Comparison of ENCODE assay signal across 22 cellular contexts in the genomic region with DNA sequence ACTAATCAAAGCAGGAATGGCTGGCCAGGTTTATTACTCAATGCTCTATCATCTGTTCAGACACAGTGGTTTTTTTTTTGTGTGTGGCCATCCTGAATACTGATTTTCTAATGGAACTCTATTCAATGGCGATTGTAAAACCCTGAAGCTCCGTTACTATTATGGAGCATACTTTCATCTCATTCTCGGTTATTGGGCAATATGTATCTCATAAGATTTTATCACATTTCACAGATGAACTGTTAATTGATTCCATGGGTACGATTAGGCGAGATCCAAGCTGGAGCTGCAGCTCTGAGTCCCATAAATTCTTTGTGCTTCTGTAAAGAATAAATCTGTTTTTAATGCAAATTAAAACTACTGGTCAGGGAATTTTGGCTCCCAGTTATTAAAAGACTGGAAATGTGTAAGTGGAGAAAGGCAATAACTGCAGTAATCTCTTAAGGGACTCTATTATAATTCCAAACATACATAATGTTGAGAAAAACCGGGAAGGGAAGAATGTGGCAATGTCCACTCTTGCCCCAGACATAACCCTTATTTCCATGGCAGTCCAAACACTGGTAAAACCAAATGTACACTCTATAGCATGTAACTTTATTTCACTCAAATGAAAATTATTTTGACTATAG.
DNase-seq lines count a peak whose midpoint lies in the region; ATAC-seq, FAIRE-seq and TF ChIP-seq lines count a peak whose summit lies in the region.
"Had no signal": no experiment of that assay in that cellular context is flagged by ENCODE, and none has a peak within 500 bp of the region (broad histone marks: within the 10 kb centered on the region; RNA-seq: fewer than 3 reads in every experiment).

No MANE protein-coding gene starts in this region.

- DNase-seq in A549 (ENCODE audit: low read depth in 1 of 2, low spot score in 1 of 2) (no peak), fibroblast of peridontal ligament (ENCODE audit: extremely low read depth) (peak; percentile 61), thyroid gland (no peak), upper lobe of left lung (no peak), mesenchymal stem cell (no peak)
- no peak for DNase-seq in activated CD4-positive, alpha-beta memory T cell treated with anti-CD3 and anti-CD28 coated beads for 36 hours
- DNase-seq: ACHN; BE2C; C1 segment of cervical spinal cord; CD4-positive, alpha-beta memory T cell; CD4-positive, CD25-positive, alpha-beta regulatory T cell; CD8-positive, alpha-beta memory T cell; COR-L47; DMS79 treated with DMSO at 0.1 percent for 48 hours; GF-D8 had no signal

- no peak overlapping the region for H3K18ac ChIP-seq in mesenchymal stem cell (ENCODE audit: low read depth in 1 of 2, low read length in 2 of 2)

- no peak overlapping the region for H3K27ac Mint-ChIP-seq in activated CD4-positive, alpha-beta memory T cell treated with anti-CD3 and anti-CD28 coated beads for 36 hours
- H3K27ac Mint-ChIP-seq: CD14-positive monocyte; CD4-positive, CD25-positive, alpha-beta regulatory T cell had no signal

- H3K36me3 ChIP-seq in KMS-11 (ENCODE audit: insufficient read depth) (no peaks in the 10 kb centered on the region), thyroid gland (no peaks in the 10 kb centered on the region), upper lobe of left lung (peaks cover 0 to 5% (median 4%) of the 10 kb centered on the region in 4 donors), mesenchymal stem cell (ENCODE audit: control insufficient read depth in 1 of 2, insufficient read depth in 2 of 2, low read depth in 1 of 2, low read length in 2 of 2) (peaks cover 0 to 12% of the 10 kb centered on the region in 2 experiments)
- H3K36me3 ChIP-seq: BE2C, BLaER1 had no signal

- FAIRE-seq in A549 (lab: Jason Lieb, UNC), result peak; percentile 67
- FAIRE-seq: G401.6, GM12891, GM19239 had no signal

- WGBS in A549 (ENCODE audit: missing lambda C conversion rate), result 88% methylated on average over 6 of the region's 6 CpGs
- WGBS in thyroid gland, 2 donors, result 91 to 94% methylated on average over 6 of the region's 6 CpGs
- WGBS in upper lobe of left lung, 2 donors, result 87 to 93% methylated on average over 6 of the region's 6 CpGs
- WGBS in mesenchymal stem cell, result 100% methylated on average over 6 of the region's 6 CpGs

- CTCF ChIA-PET in A549 (lab: Yijun Ruan, JAX), result interaction anchor here (0.6 to 1.9 kb wide), 7 partner anchors 12 to 1583 kb away, joined by 3 to 7 read pairs (median 4); no protein-coding TSS in a partner anchor
- CTCF ChIA-PET in activated CD4-positive, alpha-beta memory T cell treated with anti-CD3 and anti-CD28 coated beads for 36 hours (lab: Charles Lee), result no interaction called here

- TF ChIP-seq EP300 in A549 (IDR thresholded peaks at IDR 0.05), result no peak
- no peak for TF ChIP-seq EP300 in upper lobe of left lung (IDR thresholded peaks at IDR 0.05)

- no peak overlapping the region for H4K91ac ChIP-seq in mesenchymal stem cell (ENCODE audit: low read length)

- H3K27ac ChIP-seq in A549 (no peak overlapping the region), KMS-11 (no peak overlapping the region), thyroid gland (peak overlapping the region in 2 of 3 donors; percentile 75 to 92), upper lobe of left lung (no peak overlapping the region), mesenchymal stem cell (ENCODE audit: low read length, poor library complexity, severe bottlenecking) (no peak overlapping the region)
- H3K27ac ChIP-seq: 22Rv1, BLaER1 had no signal

- H3K9me3 ChIP-seq in A549 (0 out of 3 replicates have a peak, but pooled peaks cover 7% of the 10 kb centered on the region), thyroid gland (no peaks in the 10 kb centered on the region), upper lobe of left lung (no peaks in the 10 kb centered on the region), mesenchymal stem cell (ENCODE audit: control insufficient read depth, low read length) (peaks cover 12% of the 10 kb centered on the region)
- H3K9me3 ChIP-seq: BE2C had no signal

- H2AFZ ChIP-seq in KMS-11 (ENCODE audit: low read depth), result no peak overlapping the region
- no peak overlapping the region for H2AFZ ChIP-seq in mesenchymal stem cell (ENCODE audit: low read depth, low read length)

- no peak overlapping the region for H3K4me2 ChIP-seq in A549
- peak overlapping the region; percentile 58; the same call in 1 of the 2 replicates for H3K4me2 ChIP-seq in KMS-11
- no peak overlapping the region for H3K4me2 ChIP-seq in mesenchymal stem cell (ENCODE audit: low read length, poor library complexity, severe bottlenecking)
- H3K4me2 ChIP-seq: BLaER1 had no signal

- H2BK5ac ChIP-seq in mesenchymal stem cell (ENCODE audit: low read depth, low read length, poor library complexity, severe bottlenecking), result no peak overlapping the region

- H2BK12ac ChIP-seq in mesenchymal stem cell (ENCODE audit: low read length in 2 of 2), result no peak overlapping the region

- H3K79me2 ChIP-seq in KMS-11 (ENCODE audit: insufficient read depth, low read depth), result no peaks in the 10 kb centered on the region

- no peak overlapping the region for H2BK15ac ChIP-seq in mesenchymal stem cell (ENCODE audit: low read depth, poor library complexity, severe bottlenecking)

- no peak overlapping the region for H3K4me3 Mint-ChIP-seq in activated CD4-positive, alpha-beta memory T cell treated with anti-CD3 and anti-CD28 coated beads for 36 hours
- H3K4me3 Mint-ChIP-seq: CD14-positive monocyte; CD4-positive, alpha-beta memory T cell; CD4-positive, CD25-positive, alpha-beta regulatory T cell; CD8-positive, alpha-beta memory T cell had no signal

- H3K27me3 ChIP-seq in KMS-11 (ENCODE audit: insufficient read depth, low read depth) (no peaks in the 10 kb centered on the region), thyroid gland (no peaks in the 10 kb centered on the region), upper lobe of left lung (no peaks in the 10 kb centered on the region), mesenchymal stem cell (ENCODE audit: control insufficient read depth in 1 of 2, insufficient read depth in 1 of 2, low read length in 2 of 2) (peaks cover 0 to 6% of the 10 kb centered on the region in 2 experiments)
- H3K27me3 ChIP-seq: BE2C, BLaER1 had no signal

- no peak overlapping the region for H3K23ac ChIP-seq in mesenchymal stem cell (ENCODE audit: low read length in 2 of 2)

- peaks cover 12% of the 10 kb centered on the region for H3K27me3 Mint-ChIP-seq in activated CD4-positive, alpha-beta memory T cell treated with anti-CD3 and anti-CD28 coated beads for 36 hours
- H3K27me3 Mint-ChIP-seq: CD8-positive, alpha-beta memory T cell had no signal

- H3K4me1 ChIP-seq in A549 (peaks cover 13% of the 10 kb centered on the region), KMS-11 (ENCODE audit: low read depth, poor library complexity, severe bottlenecking) (peaks cover 39% of the 10 kb centered on the region), thyroid gland (peaks cover 14 to 18% of the 10 kb centered on the region in 2 donors), upper lobe of left lung (no peaks in the 10 kb centered on the region), mesenchymal stem cell (ENCODE audit: control insufficient read depth, insufficient read depth, low read depth, low read length) (peaks cover 2% of the 10 kb centered on the region)
- H3K4me1 ChIP-seq: BE2C, BLaER1 had no signal

- ATAC-seq in A549 (no peak), upper lobe of left lung (ENCODE audit: low FRiP score in 2 of 2) (no peak)

- H4K8ac ChIP-seq in mesenchymal stem cell (ENCODE audit: low read length), result no peak overlapping the region

- TF ChIP-seq POLR2A in A549 (IDR thresholded peaks at IDR 0.05; ENCODE audit: low read length) (no peak), thyroid gland (IDR thresholded peaks at IDR 0.05) (no peak), upper lobe of left lung (IDR thresholded peaks at IDR 0.05) (no peak)

- peaks cover 4% of the 10 kb centered on the region for H3K9me3 Mint-ChIP-seq in activated CD4-positive, alpha-beta memory T cell treated with anti-CD3 and anti-CD28 coated beads for 36 hours

- H3K4ac ChIP-seq in mesenchymal stem cell (ENCODE audit: low read depth in 1 of 2, low read length in 2 of 2), result no peak overlapping the region

- POLR2A ChIA-PET in A549 (lab: Yijun Ruan, JAX), result no interaction called here
- POLR2A ChIA-PET in activated CD4-positive, alpha-beta memory T cell treated with anti-CD3 and anti-CD28 coated beads for 36 hours (lab: Charles Lee), result no interaction called here

- H3K4me1 Mint-ChIP-seq in activated CD4-positive, alpha-beta memory T cell treated with anti-CD3 and anti-CD28 coated beads for 36 hours (ENCODE audit: low read depth), result peaks cover 2% of the 10 kb centered on the region
- H3K4me1 Mint-ChIP-seq: CD4-positive, CD25-positive, alpha-beta regulatory T cell had no signal

- H3K79me1 ChIP-seq in mesenchymal stem cell (replicated peaks; ENCODE audit: low read length, poor library complexity, severe bottlenecking), result no peaks in the 10 kb centered on the region

- H3K4me3 ChIP-seq in A549 (no peak overlapping the region), KMS-11 (IDR thresholded peaks at IDR 0.05; ENCODE audit: insufficient read depth, low read depth, low read length) (no peak overlapping the region), thyroid gland (replicated peaks in 1 of 3) (no peak overlapping the region), upper lobe of left lung (no peak overlapping the region), mesenchymal stem cell (ENCODE audit: insufficient read depth in 1 of 2, low read depth in 1 of 2, low read length in 2 of 2) (no peak overlapping the region)
- H3K4me3 ChIP-seq: BLaER1 had no signal

- H3K9ac ChIP-seq in KMS-11 (no peak overlapping the region), mesenchymal stem cell (ENCODE audit: low read length) (no peak overlapping the region)
- H3K9ac ChIP-seq: BLaER1 had no signal

- no peak overlapping the region for H3K14ac ChIP-seq in mesenchymal stem cell (ENCODE audit: low read length in 2 of 2)

- intact Hi-C loops in thyroid gland (cut with DNase I), result no loop called here
- intact Hi-C loops in activated CD4-positive, alpha-beta memory T cell treated with anti-CD3 and anti-CD28 coated beads for 36 hours (cut with micrococcal nuclease), result no loop called here

- no peak for TF ChIP-seq RAD21 in A549 (conservative IDR thresholded peaks at IDR 0.05 in 1 of 2, IDR thresholded peaks at IDR 0.05 in 1 of 2)

- no peaks in the 10 kb centered on the region for H4K20me1 ChIP-seq in KMS-11 (ENCODE audit: insufficient read depth)
- H4K20me1 ChIP-seq: BLaER1 had no signal

- no peaks in the 10 kb centered on the region for H3K36me3 Mint-ChIP-seq in activated CD4-positive, alpha-beta memory T cell treated with anti-CD3 and anti-CD28 coated beads for 36 hours
- H3K36me3 Mint-ChIP-seq: CD4-positive, alpha-beta memory T cell; CD4-positive, CD25-positive, alpha-beta regulatory T cell had no signal

- TF ChIP-seq CTCF in A549 (IDR thresholded peaks at IDR 0.05) (no peak), KMS-11 (conservative IDR thresholded peaks at IDR 0.05; ENCODE audit: low read depth, low read length) (no peak), thyroid gland (IDR thresholded peaks at IDR 0.05) (no peak), upper lobe of left lung (IDR thresholded peaks at IDR 0.05) (no peak)

- no peak overlapping the region for H2AK5ac ChIP-seq in mesenchymal stem cell (ENCODE audit: low read length, severe bottlenecking)

- H2BK120ac ChIP-seq in mesenchymal stem cell (ENCODE audit: low read depth, low read length), result no peak overlapping the region

Comparison
In these comparisons a context has a peak if more than half of its experiments do, and no peak if none do; other contexts are left out.
1. H3K27ac ChIP-seq: peak in thyroid gland (2 of 3); none in A549 (0 of 2), KMS-11 (single experiment), upper lobe of left lung (0 of 4) and mesenchymal stem cell (single experiment).